ENCODE assay signal across 15 cellular contexts in genomic region chr11:34063061-34063795, GRCh38. TPM values are rescaled to one million over a fixed set of nuclear protein-coding genes. Genes with fewer than 3 reads are reported as not detected.
A peak's percentile ranks its signal among the peaks of the same experiment; 100 is the strongest.
DNase-seq lines count a peak whose midpoint lies in the region; ATAC-seq and TF ChIP-seq lines count a peak whose summit lies in the region.
"Had no signal": no experiment of that assay in that cellular context is flagged by ENCODE, and none has a peak within 500 bp of the region (broad histone marks: within the 10 kb centered on the region; RNA-seq: fewer than 3 reads in every experiment).

No MANE protein-coding gene starts in this region.

- H3K4me2 ChIP-seq in SK-N-SH: no peak overlapping the region
- no peak overlapping the region for H3K4me2 ChIP-seq in GM23248 (ENCODE audit: unreplicated experiment)

- H3K4me3 ChIP-seq in SK-N-SH (ENCODE audit: low read depth in 2 of 2, low read length in 1 of 2) (no peak overlapping the region), GM23248 (no peak overlapping the region)
- H3K4me3 ChIP-seq: SK-N-MC, spleen had no signal

- 98% methylated on average over 2 of the region's 2 CpGs for WGBS in SK-N-SH (ENCODE audit: low lambda C conversion rate)
- WGBS in GM23248 (ENCODE audit: low coverage in 1 of 2, low lambda C conversion rate in 2 of 2, missing lambda C conversion rate in 2 of 2), 2 experiments: 71 to 78% methylated on average over 2 of the region's 2 CpGs

- POLR2A ChIA-PET in SK-N-SH (lab: Yijun Ruan, JAX): no interaction called here
- POLR2A ChIA-PET in naive thymus-derived CD8-positive, alpha-beta T cell (lab: Charles Lee): interaction anchor here (0.7 to 0.8 kb wide), 2 partner anchors 61 to 301 kb away, joined by 3 to 4 read pairs; no protein-coding TSS in a partner anchor

- TF ChIP-seq RAD21 in SK-N-SH (IDR thresholded peaks at IDR 0.05; ENCODE audit: low read length): no peak

- H2AFZ ChIP-seq in SK-N-SH (ENCODE audit: low read depth): no peak overlapping the region
- no peak overlapping the region for H2AFZ ChIP-seq in GM23248

- DNase-seq in SK-N-SH: peak; percentile 34
- DNase-seq in GM23248: peak; percentile 24
- DNase-seq in naive thymus-derived CD8-positive, alpha-beta T cell: no peak
- DNase-seq in head of caudate nucleus: no peak
- no peak for DNase-seq in stimulated activated CD4-positive, alpha-beta T cell treated with anti-CD3 and anti-CD28 coated beads, Interleukin-15, amount 100 ng/mL, for 24 hours
- DNase-seq: activated naive CD4-positive, alpha-beta T cell treated with Interleukin-2 at 50 U/mL for 16 hours; effector memory CD4-positive, alpha-beta T cell; NCI-H1417 treated with DMSO at 0.1 percent for 48 hours; NCI-H226; spleen had no signal

- H3K9me2 ChIP-seq in SK-N-SH (no peaks in the 10 kb centered on the region), GM23248 (ENCODE audit: insufficient read depth) (no peaks in the 10 kb centered on the region)

- H3K9ac ChIP-seq in SK-N-SH: no peak overlapping the region
- H3K9ac ChIP-seq in GM23248: no peak overlapping the region

- no peak; the same call in 2 of the 3 replicates for ATAC-seq in SK-N-SH treated with all-trans-retinoic acid at 6 μM for 48 hours
- ATAC-seq in naive thymus-derived CD8-positive, alpha-beta T cell: no peak
- no peak for ATAC-seq in stimulated activated memory B cell treated with anti-CD40 and anti-IgM and Interleukin-4, amounts not matched to agents 10 μg/mL and 1 μg/mL and 100 μg/mL, for 72 hours

- peaks cover 64% of the 10 kb centered on the region for H3K36me3 Mint-ChIP-seq in brain
- H3K36me3 Mint-ChIP-seq in naive thymus-derived CD8-positive, alpha-beta T cell: peaks cover 0 to 63% (median 6%) of the 10 kb centered on the region in 3 donors
- H3K36me3 Mint-ChIP-seq in stimulated activated memory B cell treated with anti-CD40 and anti-IgM and Interleukin-4, amounts not matched to agents 10 μg/mL and 1 μg/mL and 100 μg/mL, for 72 hours: peaks cover 28% of the 10 kb centered on the region

- peak overlapping the region in 2 of 5 experiments; percentile 6 to 26 for H3K4me3 Mint-ChIP-seq in brain
- H3K4me3 Mint-ChIP-seq in naive thymus-derived CD8-positive, alpha-beta T cell: peak overlapping the region in 8 of 10 donors; percentile 1 to 69 (median 31)
- H3K4me3 Mint-ChIP-seq in stimulated activated memory B cell treated with anti-CD40 and anti-IgM and Interleukin-4, amounts not matched to agents 10 μg/mL and 1 μg/mL and 100 μg/mL, for 72 hours: no peak overlapping the region

- TF ChIP-seq EP300 in SK-N-SH (IDR thresholded peaks at IDR 0.05; ENCODE audit: borderline replicate concordance in 1 of 2, low read depth in 1 of 2, low read length in 1 of 2): no peak

- peaks cover 75% of the 10 kb centered on the region for H3K4me1 Mint-ChIP-seq in brain
- peaks cover 36 to 82% (median 70%) of the 10 kb centered on the region in 4 donors for H3K4me1 Mint-ChIP-seq in naive thymus-derived CD8-positive, alpha-beta T cell
- H3K4me1 Mint-ChIP-seq in stimulated activated memory B cell treated with anti-CD40 and anti-IgM and Interleukin-4, amounts not matched to agents 10 μg/mL and 1 μg/mL and 100 μg/mL, for 72 hours: peaks cover 70% of the 10 kb centered on the region

- no peaks in the 10 kb centered on the region for H3K27me3 Mint-ChIP-seq in brain
- no peaks in the 10 kb centered on the region for H3K27me3 Mint-ChIP-seq in naive thymus-derived CD8-positive, alpha-beta T cell
- H3K27me3 Mint-ChIP-seq in stimulated activated memory B cell treated with anti-CD40 and anti-IgM and Interleukin-4, amounts not matched to agents 10 μg/mL and 1 μg/mL and 100 μg/mL, for 72 hours: no peaks in the 10 kb centered on the region

- peaks cover 0 to 68% of the 10 kb centered on the region in 2 experiments for H3K4me1 ChIP-seq in SK-N-SH (ENCODE audit: control insufficient read depth in 1 of 2, insufficient read depth in 2 of 2, low read depth in 1 of 2, low read length in 1 of 2)
- peaks cover 9% of the 10 kb centered on the region for H3K4me1 ChIP-seq in GM23248 (ENCODE audit: insufficient read depth)

- H3K27ac ChIP-seq in SK-N-SH (ENCODE audit: low read depth in 2 of 2, low read length in 1 of 2): no peak overlapping the region
- H3K27ac ChIP-seq in GM23248: peak overlapping the region; percentile 9; the same call in 1 of the 2 replicates
- H3K27ac ChIP-seq: 22Rv1 had no signal

- H3K36me3 ChIP-seq in SK-N-SH (replicated peaks in 1 of 2; ENCODE audit: control insufficient read depth in 1 of 2, insufficient read depth in 2 of 2, low read length in 1 of 2) (peaks cover 26 to 43% of the 10 kb centered on the region in 2 experiments), GM23248 (ENCODE audit: low read depth) (peaks cover 18% of the 10 kb centered on the region)

- intact Hi-C loops in head of caudate nucleus (cut with DNase I): no loop called here

- H3K9me3 Mint-ChIP-seq in brain: no peaks in the 10 kb centered on the region
- H3K9me3 Mint-ChIP-seq in naive thymus-derived CD8-positive, alpha-beta T cell: no peaks in the 10 kb centered on the region
- no peaks in the 10 kb centered on the region for H3K9me3 Mint-ChIP-seq in stimulated activated memory B cell treated with anti-CD40 and anti-IgM and Interleukin-4, amounts not matched to agents 10 μg/mL and 1 μg/mL and 100 μg/mL, for 72 hours

- H4K20me1 ChIP-seq in SK-N-SH (ENCODE audit: insufficient read depth) (peaks cover 99% of the 10 kb centered on the region), GM23248 (ENCODE audit: insufficient read depth) (peaks cover 22% of the 10 kb centered on the region; the same call in 1 of the 2 replicates)

- H3K9me3 ChIP-seq in SK-N-SH: no peaks in the 10 kb centered on the region
- H3K9me3 ChIP-seq in GM23248 (ENCODE audit: low read depth): no peaks in the 10 kb centered on the region
- H3K9me3 ChIP-seq: spleen had no signal

- H3K79me2 ChIP-seq in SK-N-SH (ENCODE audit: insufficient read depth): peaks cover 100% of the 10 kb centered on the region
- peaks cover 100% of the 10 kb centered on the region for H3K79me2 ChIP-seq in GM23248 (ENCODE audit: insufficient read depth)

- H3K27ac Mint-ChIP-seq in brain: peak overlapping the region in 3 of 5 experiments; percentile 23 to 54 (median 27)
- H3K27ac Mint-ChIP-seq in naive thymus-derived CD8-positive, alpha-beta T cell: peak overlapping the region in 7 of 10 donors; percentile 1 to 81 (median 48)
- H3K27ac Mint-ChIP-seq in stimulated activated memory B cell treated with anti-CD40 and anti-IgM and Interleukin-4, amounts not matched to agents 10 μg/mL and 1 μg/mL and 100 μg/mL, for 72 hours: no peak overlapping the region

- TF ChIP-seq CTCF in SK-N-SH (IDR thresholded peaks at IDR 0.05) (no peak), brain (conservative IDR thresholded peaks at IDR 0.05) (no peak)

- H3K27me3 ChIP-seq in SK-N-SH (ENCODE audit: insufficient read depth) (no peaks in the 10 kb centered on the region), GM23248 (replicated peaks; ENCODE audit: insufficient read depth) (no peaks in the 10 kb centered on the region)
- H3K27me3 ChIP-seq: spleen had no signal

- CTCF ChIA-PET in SK-N-SH (lab: Yijun Ruan, JAX): interaction anchor here (0.8 kb wide), 1 partner anchor 10 kb away, joined by 3 read pairs; no protein-coding TSS in a partner anchor

- in situ Hi-C loops in GM23248 (cut with MboI): no loop called here

- H3F3A ChIP-seq in SK-N-SH (replicated peaks; ENCODE audit: insufficient read depth) (peaks cover 13% of the 10 kb centered on the region), GM23248 (ENCODE audit: insufficient read depth) (peaks cover 18% of the 10 kb centered on the region)

TF ChIP-seq in SK-N-SH, 30 proteins besides CTCF, POLR2A, EP300 and RAD21:
- no peak for TF ChIP-seq FOXM1 (IDR thresholded peaks at IDR 0.05; ENCODE audit: low read depth)
- TF ChIP-seq FOSL2 (IDR thresholded peaks at IDR 0.05; ENCODE audit: borderline replicate concordance, low read depth): no peak
- TF ChIP-seq MXI1 (IDR thresholded peaks at IDR 0.05; ENCODE audit: low read depth, low read length): peak; percentile 62; the same call in 1 of the 2 replicates
- no peak for TF ChIP-seq TEAD4 (IDR thresholded peaks at IDR 0.05; ENCODE audit: borderline replicate concordance, insufficient read depth)
- TF ChIP-seq TCF12 (IDR thresholded peaks at IDR 0.05): no peak

TF ChIP-seq in SK-N-SH treated with all-trans-retinoic acid at 6 μM for 48 hours, 23 proteins besides CTCF, POLR2A, EP300 and RAD21 (continues in another document):
- no peak for TF ChIP-seq GLIS3 (CRISPR knock-in tag; IDR thresholded peaks at IDR 0.05)
- no peak for TF ChIP-seq SNAI2 (CRISPR knock-in tag; IDR thresholded peaks at IDR 0.05)
- no peak for TF ChIP-seq ZFP30 (CRISPR knock-in tag; IDR thresholded peaks at IDR 0.05)
- TF ChIP-seq PPARA (CRISPR knock-in tag; IDR thresholded peaks at IDR 0.05; ENCODE audit: borderline replicate concordance): no peak
- TF ChIP-seq ISL1 (CRISPR knock-in tag; IDR thresholded peaks at IDR 0.05): no peak

RNA-seq across cellular contexts. Expression of gene CAPRIN1, which starts 11.7 kb away (rescaled TPM):
- polyA plus RNA-seq in SK-N-SH (2012; rRNA removed) (67.1 and 93.4 TPM in 2 replicates), GM23248 (2016; fragmentation: Nextera tagmentation; extraction: Ambion mirVana) (127 TPM in 2 replicates), brain (ENCODE audit: insufficient read depth, low read depth, low replicate concordance) (135 TPM)
- 90.0 and 90.5 TPM in 2 replicates for polyA plus RNA-seq in SK-N-SH (2012; cell fraction: cytosol; rRNA removed)
- polyA plus RNA-seq in SK-N-SH (2012; cell fraction: nucleus; rRNA removed): 54.2 and 85.1 TPM in 2 replicates
- 176 and 181 TPM in 2 replicates for total RNA-seq in GM23248 (2014; rRNA removed; shearing (Covaris generic))
- total RNA-seq in naive thymus-derived CD8-positive, alpha-beta T cell: 100 to 1,000 TPM; 163 TPM
- polyA plus RNA-seq in naive thymus-derived CD8-positive, alpha-beta T cell: 10 to 100 TPM; 42.0 to 82.5 (median 57.1) TPM

RNA-seq across cellular contexts. Expression of gene NAT10, which starts 42.2 kb away (rescaled TPM):
- polyA plus RNA-seq in SK-N-SH (2012; rRNA removed) (31.0 and 38.4 TPM in 2 replicates), GM23248 (2016; fragmentation: Nextera tagmentation; extraction: Ambion mirVana) (24.0 and 27.5 TPM in 2 replicates), brain (ENCODE audit: insufficient read depth, low read depth, low replicate concordance) (17.4 TPM)
- polyA plus RNA-seq in SK-N-SH (2012; cell fraction: cytosol; rRNA removed): 20.5 and 21.8 TPM in 2 replicates
- polyA plus RNA-seq in SK-N-SH (2012; cell fraction: nucleus; rRNA removed): 66.1 and 70.6 TPM in 2 replicates
- total RNA-seq in GM23248 (2014; rRNA removed; shearing (Covaris generic)): 21.4 and 34.3 TPM in 2 replicates
- 10 to 100 TPM; 78.1 to 92.8 TPM for total RNA-seq in naive thymus-derived CD8-positive, alpha-beta T cell
- polyA plus RNA-seq in naive thymus-derived CD8-positive, alpha-beta T cell: 10 to 100 TPM; 25.2 to 56.7 (median 41.9) TPM

Comparison
In these comparisons a context has a peak if more than half of its experiments do, and no peak if none do; other contexts are left out.
1. DNase-seq: peak in SK-N-SH (single experiment) and GM23248 (single experiment); none in naive thymus-derived CD8-positive, alpha-beta T cell (0 of 10), head of caudate nucleus (0 of 42) and stimulated activated CD4-positive, alpha-beta T cell treated with anti-CD3 and anti-CD28 coated beads, Interleukin-15, amount 100 ng/mL, for 24 hours (single experiment).